ENCODE assay signal across 17 cellular contexts in the genomic region with DNA sequence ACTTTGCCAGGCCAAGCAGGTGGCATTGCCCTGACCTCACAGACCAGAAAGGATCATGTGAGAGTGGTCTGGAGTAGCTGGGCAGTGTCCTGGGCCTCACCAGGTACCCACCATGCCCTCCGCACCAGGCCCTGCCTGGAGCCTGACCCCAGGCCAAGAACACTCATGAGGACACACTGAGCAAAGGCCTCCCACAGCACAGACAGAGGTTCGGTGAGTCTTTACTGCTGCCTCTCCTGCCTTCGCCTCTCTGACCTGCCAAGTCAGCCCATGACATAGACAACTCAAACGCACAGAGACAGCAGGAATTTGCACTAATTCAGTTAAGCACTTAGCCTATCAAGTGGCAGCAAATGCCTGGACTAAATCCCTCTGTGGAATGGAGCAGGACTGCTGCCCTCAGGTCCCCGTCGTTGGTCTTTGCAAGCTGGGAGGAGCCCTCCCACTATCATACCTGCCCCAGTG.
DNase-seq lines count a peak whose midpoint lies in the region; ATAC-seq and TF ChIP-seq lines count a peak whose summit lies in the region.
"Had no signal": no experiment of that assay in that cellular context is flagged by ENCODE, and none has a peak within 500 bp of the region (broad histone marks: within the 10 kb centered on the region; RNA-seq: fewer than 3 reads in every experiment).

No MANE protein-coding gene starts in this region.

- intact Hi-C loops in mammary epithelial cell (cut with micrococcal nuclease) = loop anchor here (5.0 kb wide), 1 partner anchor 62 kb away; the partner anchor contains the start of gene RHOB

- H3K27ac ChIP-seq in C4-2B (peak overlapping the region; percentile 35; the same call in 1 of the 2 replicates), OCI-LY3 (ENCODE audit: low read length) (no peak overlapping the region), mammary epithelial cell (ENCODE audit: insufficient read depth, low read depth, low read length) (no peak overlapping the region), neural progenitor cell (no peak overlapping the region)
- H3K27ac ChIP-seq: BLaER1 treated with 17β-estradiol and CSF1 and Interleukin-3, amounts not matched to agents 10 nM and 100 nM; body of pancreas; heart right ventricle; neutrophil had no signal

- H3K4me2 ChIP-seq in OCI-LY3 (ENCODE audit: low read length) (peak overlapping the region; percentile 46; the same call in 1 of the 2 replicates), mammary epithelial cell (ENCODE audit: insufficient read depth, low read depth, low read length) (peak overlapping the region; percentile 10), neural progenitor cell (no peak overlapping the region)

- no peaks in the 10 kb centered on the region for H3K9me3 ChIP-seq in OCI-LY3 (ENCODE audit: insufficient read depth, low read length)
- no peaks in the 10 kb centered on the region for H3K9me3 ChIP-seq in mammary epithelial cell (replicated peaks; ENCODE audit: insufficient read depth, low read length)
- no peaks in the 10 kb centered on the region for H3K9me3 ChIP-seq in neural progenitor cell (ENCODE audit: low read depth)
- H3K9me3 ChIP-seq: BLaER1 treated with 17β-estradiol and CSF1 and Interleukin-3, amounts not matched to agents 10 nM and 100 nM; body of pancreas; heart right ventricle; neutrophil had no signal

- peaks cover 45% of the 10 kb centered on the region for H3K4me1 Mint-ChIP-seq in neural progenitor cell

- H3K79me2 ChIP-seq in OCI-LY3 (ENCODE audit: low read length) (no peaks in the 10 kb centered on the region), mammary epithelial cell (ENCODE audit: insufficient read depth, low read length) (no peaks in the 10 kb centered on the region), neural progenitor cell (ENCODE audit: low read depth) (no peaks in the 10 kb centered on the region)

- no peak for ATAC-seq in activated CD4-positive, CD25-positive, alpha-beta regulatory T cell treated with anti-CD3 and anti-CD28 coated beads, Interleukin-2, amount 50 U/mL, for 24 hours

- H3F3A ChIP-seq in neural progenitor cell (ENCODE audit: low read depth) = no peaks in the 10 kb centered on the region

- peaks cover under 1% of the 10 kb centered on the region for H3K9me3 Mint-ChIP-seq in neural progenitor cell
- H3K9me3 Mint-ChIP-seq: activated CD4-positive, alpha-beta T cell treated with anti-CD3 and anti-CD28 coated beads, Interleukin-2, amount 10 ng/mL, durations not matched to agents 24 days and 14 days; endodermal cell; IgD-negative memory B cell had no signal

- 44% methylated on average over 5 of the region's 6 CpGs for WGBS in mammary epithelial cell (ENCODE audit: low coverage, missing lambda C conversion rate)

- H3K27ac Mint-ChIP-seq in neural progenitor cell = no peak overlapping the region
- H3K27ac Mint-ChIP-seq: activated CD4-positive, alpha-beta T cell treated with anti-CD3 and anti-CD28 coated beads, Interleukin-2, amount 10 ng/mL, durations not matched to agents 24 days and 14 days; endodermal cell; IgD-negative memory B cell had no signal

- H3K36me3 ChIP-seq in OCI-LY3 (replicated peaks; ENCODE audit: low read depth, low read length) = no peaks in the 10 kb centered on the region
- H3K36me3 ChIP-seq in mammary epithelial cell (ENCODE audit: insufficient read depth, low read length) = no peaks in the 10 kb centered on the region
- no peaks in the 10 kb centered on the region for H3K36me3 ChIP-seq in neural progenitor cell
- H3K36me3 ChIP-seq: BLaER1 treated with 17β-estradiol and CSF1 and Interleukin-3, amounts not matched to agents 10 nM and 100 nM; heart right ventricle; neutrophil had no signal

- no peak overlapping the region for H3K4me3 ChIP-seq in OCI-LY3 (ENCODE audit: low read length)
- H3K4me3 ChIP-seq in mammary epithelial cell (replicated peaks in 1 of 3; ENCODE audit: insufficient read depth in 1 of 3, low read depth in 2 of 3, low read length in 3 of 3) = no peak overlapping the region
- no peak overlapping the region for H3K4me3 ChIP-seq in neural progenitor cell
- H3K4me3 ChIP-seq: BLaER1 treated with 17β-estradiol and CSF1 and Interleukin-3, amounts not matched to agents 10 nM and 100 nM; body of pancreas; heart right ventricle had no signal

- BruUV-seq in mammary epithelial cell (replicated peaks; lab: Mats Ljungman, UMichigan) = no TSS peak

- H2AFZ ChIP-seq in OCI-LY3 (ENCODE audit: low read depth, low read length) (no peak overlapping the region), mammary epithelial cell (ENCODE audit: low read depth, low read length) (peak overlapping the region; percentile 72), neural progenitor cell (replicated peaks) (no peak overlapping the region)

- peaks cover 14% of the 10 kb centered on the region for H3K4me1 ChIP-seq in OCI-LY3 (ENCODE audit: low read length)
- peaks cover 24% of the 10 kb centered on the region for H3K4me1 ChIP-seq in mammary epithelial cell (ENCODE audit: insufficient read depth, low read length)
- peaks cover 16% of the 10 kb centered on the region for H3K4me1 ChIP-seq in neural progenitor cell
- H3K4me1 ChIP-seq: body of pancreas had no signal

- TF ChIP-seq CTCF in C4-2B (conservative IDR thresholded peaks at IDR 0.05) (no peak), OCI-LY3 (IDR thresholded peaks at IDR 0.05; ENCODE audit: low read depth, low read length) (no peak), mammary epithelial cell (conservative IDR thresholded peaks at IDR 0.05 in 1 of 2, IDR thresholded peaks at IDR 0.05 in 1 of 2; ENCODE audit: extremely low read depth in 1 of 2, insufficient read depth in 1 of 2, low read depth in 1 of 2, low read length in 2 of 2) (no peak), neural progenitor cell (IDR thresholded peaks at IDR 0.05) (no peak)

- dilution Hi-C loops in mammary epithelial cell (cut with HindIII; ENCODE audit: low sequenced_read_pairs) = no loop called here

- no peak overlapping the region for H3K9ac ChIP-seq in OCI-LY3 (ENCODE audit: low read length)
- no peak overlapping the region for H3K9ac ChIP-seq in mammary epithelial cell (ENCODE audit: insufficient read depth, low read length)
- H3K9ac ChIP-seq in neural progenitor cell = no peak overlapping the region
- H3K9ac ChIP-seq: BLaER1 treated with 17β-estradiol and CSF1 and Interleukin-3, amounts not matched to agents 10 nM and 100 nM had no signal

- peaks cover 24% of the 10 kb centered on the region for H3K27me3 Mint-ChIP-seq in neural progenitor cell (ENCODE audit: insufficient read depth, low read depth)
- H3K27me3 Mint-ChIP-seq: activated CD4-positive, alpha-beta T cell treated with anti-CD3 and anti-CD28 coated beads, Interleukin-2, amount 10 ng/mL, durations not matched to agents 24 days and 14 days had no signal

- H3K36me3 Mint-ChIP-seq in neural progenitor cell = no peaks in the 10 kb centered on the region

- DNase-seq in mammary epithelial cell (no peak), neural progenitor cell (ENCODE audit: low spot score) (peak; percentile 47), NCI-H1417 treated with DMSO at 0.1 percent for 48 hours (lab: John Stamatoyannopoulos, UW) (no peak), NCI-H1092 treated with DMSO at 0.1 percent for 48 hours (lab: John Stamatoyannopoulos, UW) (no peak)
- DNase-seq in stimulated activated CD4-positive, alpha-beta T cell treated with anti-CD3 and anti-CD28 coated beads, Interleukin-2, amount 100 ng/mL, for 24 hours = no peak
- DNase-seq: activated CD4-positive, alpha-beta T cell treated with anti-CD3 and anti-CD28 coated beads, Interleukin-2, amount 10 ng/mL, durations not matched to agents 24 days and 14 days; heart right ventricle; left ventricle myocardium superior; substantia nigra had no signal

- H4K20me1 ChIP-seq in OCI-LY3 (ENCODE audit: insufficient read depth, low read length) (no peaks in the 10 kb centered on the region), mammary epithelial cell (ENCODE audit: insufficient read depth, low read length) (no peaks in the 10 kb centered on the region), neural progenitor cell (ENCODE audit: low read depth) (no peaks in the 10 kb centered on the region)

- in situ Hi-C loops in mammary epithelial cell (cut with MboI; ENCODE audit: low sequenced_read_pairs in 2 of 2) = no loop called here

- H3K27me3 ChIP-seq in OCI-LY3 (ENCODE audit: low read depth, low read length) (peaks cover 18% of the 10 kb centered on the region), mammary epithelial cell (ENCODE audit: insufficient read depth, low read length) (no peaks in the 10 kb centered on the region), neural progenitor cell (no peaks in the 10 kb centered on the region)
- H3K27me3 ChIP-seq: body of pancreas, heart right ventricle, neutrophil had no signal

- peak overlapping the region; percentile 27 for H3K4me3 Mint-ChIP-seq in neural progenitor cell
- H3K4me3 Mint-ChIP-seq: activated CD4-positive, alpha-beta T cell treated with anti-CD3 and anti-CD28 coated beads, Interleukin-2, amount 10 ng/mL, durations not matched to agents 24 days and 14 days; endodermal cell; IgD-negative memory B cell had no signal

- CTCF ChIA-PET in mammary epithelial cell (lab: Charles Lee; ENCODE audit: low non-redundant PET) = interaction anchor here (0.6 kb wide), 1 partner anchor 85 kb away, joined by 3 read pairs; no protein-coding TSS in a partner anchor
